21 cellular contexts compared by ENCODE assay signal in genomic region chr16:24344791-24345190, GRCh38.
"Had no signal": no experiment of that assay in that cellular context is flagged by ENCODE, and none has a peak within 500 bp of the region (broad histone marks: within the 10 kb centered on the region; RNA-seq: fewer than 3 reads in every experiment).

No MANE protein-coding gene starts in this region.

- H3K27ac ChIP-seq: heart right ventricle, parathyroid adenoma, psoas muscle, right lobe of liver, suprapubic skin, thyroid gland had no signal

- H3K27me3 ChIP-seq: right lobe of liver, suprapubic skin, thyroid gland had no signal

- ATAC-seq: esophagus mucosa; heart right ventricle; left lobe of liver; psoas muscle; right lobe of liver; stimulated activated effector memory CD8-positive, alpha-beta T cell treated with anti-CD3 and anti-CD28 coated beads, Interleukin-12 subunit alpha, Interleukin-12 subunit beta, amount 100 ng/mL, for 72 hours; stimulated activated naive CD8-positive, alpha-beta T cell treated with anti-CD3 and anti-CD28 coated beads, Interleukin-15, Interleukin-2, amounts not matched to agents 100 U/mL and 50 U/mL, for 24 hours had no signal

- H3K4me1 ChIP-seq: heart right ventricle, parathyroid adenoma, psoas muscle, right lobe of liver, suprapubic skin, thyroid gland had no signal

- H3K9me3 ChIP-seq: heart right ventricle, psoas muscle, right lobe of liver, suprapubic skin, thyroid gland had no signal

- DNase-seq: cortex of kidney; dorsolateral prefrontal cortex; effector CD8-positive, alpha-beta T cell; heart right ventricle; hypothalamus; kidney glomerular epithelial cell; mammary epithelial cell; naive B cell; occipital lobe; psoas muscle; retina; right lobe of liver; stimulated activated CD4-positive, alpha-beta T cell treated with anti-CD3 and anti-CD28 coated beads, Interleukin-4, amount 100 ng/mL, for 1 hour; stimulated activated CD8-positive, alpha-beta memory T cell treated with anti-CD3 and anti-CD28 coated beads, Interleukin-4, amount 100 ng/mL, for 48 hours; stimulated activated naive CD8-positive, alpha-beta T cell treated with anti-CD3 and anti-CD28 coated beads, Interleukin-15, Interleukin-2, amounts not matched to agents 100 U/mL and 50 U/mL, for 24 hours; thyroid gland had no signal

- H3K9ac ChIP-seq: parathyroid adenoma had no signal

- H3K36me3 ChIP-seq: heart right ventricle, right lobe of liver, suprapubic skin, thyroid gland had no signal

- H3K4me3 ChIP-seq: dorsolateral prefrontal cortex, heart right ventricle, psoas muscle, right lobe of liver, suprapubic skin, thyroid gland had no signal

- H3K79me2 ChIP-seq: parathyroid adenoma had no signal
